ENCODE assay signal across 23 cellular contexts in the genomic region with DNA sequence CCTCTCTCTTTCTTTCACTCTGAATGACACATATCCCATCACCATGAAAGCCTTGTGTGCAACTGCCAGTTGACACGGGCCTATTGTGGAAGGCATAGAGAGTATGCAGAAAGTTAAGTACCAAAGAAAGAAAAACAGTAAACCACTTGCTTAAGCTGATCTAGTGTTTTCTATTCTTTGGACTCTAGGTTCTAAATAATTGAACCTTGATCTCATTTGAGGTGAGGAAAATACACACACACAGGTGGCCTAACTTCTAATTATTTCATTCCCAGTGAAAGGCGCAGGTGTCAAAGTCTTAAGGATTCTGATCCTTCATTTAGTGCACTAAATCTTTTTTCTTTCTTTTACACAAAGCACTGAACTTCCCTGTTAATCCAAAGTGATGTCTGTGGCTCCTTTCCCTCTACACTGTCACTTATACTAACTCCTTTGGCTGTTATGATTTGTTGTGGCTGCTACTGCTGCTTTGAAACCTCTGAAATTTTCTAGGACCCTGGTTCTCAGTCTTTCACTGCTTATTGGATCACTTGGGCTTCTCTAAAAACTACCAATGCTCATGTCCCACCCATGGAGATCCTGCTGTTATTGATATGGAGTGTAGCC. TPM values are rescaled to one million over a fixed set of nuclear protein-coding genes. Genes with fewer than 3 reads are reported as not detected.
DNase-seq lines count a peak whose midpoint lies in the region; ATAC-seq, FAIRE-seq and TF ChIP-seq lines count a peak whose summit lies in the region.
"Had no signal": no experiment of that assay in that cellular context is flagged by ENCODE, and none has a peak within 500 bp of the region (broad histone marks: within the 10 kb centered on the region; RNA-seq: fewer than 3 reads in every experiment).

No MANE protein-coding gene starts in this region.

- TF ChIP-seq POLR2A in HepG2 (IDR thresholded peaks at IDR 0.05; ENCODE audit: insufficient read depth in 1 of 2, low read depth in 2 of 2, low read length in 2 of 2) (no peak), right lobe of liver (IDR thresholded peaks at IDR 0.05) (no peak)

- no peak overlapping the region for H3K9ac ChIP-seq in HepG2 (ENCODE audit: insufficient read depth, low read depth, low read length)
- no peak overlapping the region for H3K9ac ChIP-seq in neural progenitor cell

- H3F3A ChIP-seq in neural progenitor cell (ENCODE audit: low read depth), result peaks cover 15% of the 10 kb centered on the region

- H3K79me2 ChIP-seq in HepG2 (ENCODE audit: insufficient read depth, low read length) (no peaks in the 10 kb centered on the region), neural progenitor cell (ENCODE audit: low read depth) (no peaks in the 10 kb centered on the region)

- no peaks in the 10 kb centered on the region for H3K9me3 Mint-ChIP-seq in neural progenitor cell

- no peak for TF ChIP-seq EP300 in HepG2 (IDR thresholded peaks at IDR 0.05; ENCODE audit: low read depth in 2 of 2, low read length in 2 of 2)
- TF ChIP-seq EP300 in HepG2 (CRISPR knock-in tag; IDR thresholded peaks at IDR 0.05; ENCODE audit: borderline replicate concordance), result no peak

- H3K27me3 Mint-ChIP-seq in neural progenitor cell (ENCODE audit: insufficient read depth, low read depth), result no peaks in the 10 kb centered on the region

- FAIRE-seq in HepG2 (lab: Jason Lieb, UNC), result no peak
- FAIRE-seq: G401.6, GM18507 had no signal

- BruUV-seq in HepG2 (replicated peaks; lab: Mats Ljungman, UMichigan) (no TSS peak), Panc1 (replicated peaks; lab: Mats Ljungman, UMichigan) (no TSS peak)

- peaks cover 18% of the 10 kb centered on the region for H3K4me1 Mint-ChIP-seq in neural progenitor cell
- H3K4me1 Mint-ChIP-seq: CD4-positive, CD25-positive, alpha-beta regulatory T cell had no signal

- in situ Hi-C loops in HepG2 (cut with HindIII; ENCODE audit: extremely low pct_ligation_motif_present, low pct_unique_long_range_greater_than_20kb) (no loop called here), Panc1 (cut with HindIII; ENCODE audit: low pct_unique_long_range_greater_than_20kb, low sequenced_read_pairs) (no loop called here)

- H3K9me3 ChIP-seq in HepG2 (ENCODE audit: low read length) (no peaks in the 10 kb centered on the region), right lobe of liver (no peaks in the 10 kb centered on the region), Panc1 (ENCODE audit: control insufficient read depth, insufficient read depth, low read depth, low read length) (peaks cover 7% of the 10 kb centered on the region; the same call in 1 of the 2 replicates), neural progenitor cell (ENCODE audit: low read depth) (no peaks in the 10 kb centered on the region), psoas muscle (no peaks in the 10 kb centered on the region)
- H3K9me3 ChIP-seq: MG63 had no signal

- H3K36me3 Mint-ChIP-seq in neural progenitor cell, result no peaks in the 10 kb centered on the region
- H3K36me3 Mint-ChIP-seq: CD4-positive, CD25-positive, alpha-beta regulatory T cell had no signal

- H3K4me3 Mint-ChIP-seq in neural progenitor cell, result no peak overlapping the region
- H3K4me3 Mint-ChIP-seq: CD4-positive, CD25-positive, alpha-beta regulatory T cell had no signal

- ATAC-seq in HepG2, result peak; percentile 43
- ATAC-seq in right lobe of liver, result no peak
- ATAC-seq in Panc1, result peak; percentile 62
- no peak for ATAC-seq in psoas muscle

- DNase-seq in HepG2 (ENCODE audit: low spot score) (no peak), right lobe of liver (no peak), Panc1 (ENCODE audit: low read depth, low spot score) (no peak), neural progenitor cell (ENCODE audit: low spot score) (peak; percentile 40), AG20443 (ENCODE audit: low spot score) (no peak), cerebellar cortex (ENCODE audit: low spot score) (no peak), retina (no peak), psoas muscle (no peak)
- DNase-seq: CD4-positive, CD25-positive, alpha-beta regulatory T cell; DMS 273 treated with DMSO at 0.1 percent for 48 hours; GOT3; Kasumi-1; MG63; NCI-H1417; NCI-H1694 treated with DMSO at 0.1 percent for 48 hours; NCI-H446; NCI-H526; RPMI8226; SHP77 treated with DMSO at 0.1 percent for 48 hours had no signal

- no peak overlapping the region for H3K4me2 ChIP-seq in HepG2 (ENCODE audit: low read depth, low read length)
- H3K4me2 ChIP-seq in neural progenitor cell, result peak overlapping the region; percentile 61

- H2AFZ ChIP-seq in HepG2 (ENCODE audit: low read length) (no peak overlapping the region), neural progenitor cell (replicated peaks) (no peak overlapping the region)

- intact Hi-C loops in HepG2 (cut with micrococcal nuclease; ENCODE audit: unreplicated experiment), result loop anchor here (2.0 kb wide), 1 partner anchor 17 kb away; a partner anchor contains a TSS
- intact Hi-C loops in right lobe of liver (cut with DNase I), result no loop called here
- intact Hi-C loops in Panc1 (cut with micrococcal nuclease; ENCODE audit: unreplicated experiment), result no loop called here
- intact Hi-C loops in psoas muscle (cut with DNase I), result no loop called here

- POLR2A ChIA-PET in HepG2 (lab: Yijun Ruan, JAX), result no interaction called here
- POLR2A ChIA-PET in Panc1 (lab: Charles Lee), result no interaction called here

- peak overlapping the region; percentile 13 for H3K27ac Mint-ChIP-seq in neural progenitor cell
- H3K27ac Mint-ChIP-seq: CD4-positive, CD25-positive, alpha-beta regulatory T cell had no signal

- H3K27ac ChIP-seq in HepG2 (ENCODE audit: extremely low read length, insufficient read depth, low read length) (no peak overlapping the region), right lobe of liver (no peak overlapping the region), Panc1 (ENCODE audit: low read length) (peak overlapping the region; percentile 77), neural progenitor cell (peak overlapping the region; percentile 46), psoas muscle (no peak overlapping the region)
- H3K27ac ChIP-seq: SK-N-MC had no signal

- H3K36me3 ChIP-seq in HepG2 (replicated peaks in 1 of 2; ENCODE audit: control insufficient read depth in 1 of 2, insufficient read depth in 2 of 2, low read length in 2 of 2) (no peaks in the 10 kb centered on the region), right lobe of liver (no peaks in the 10 kb centered on the region), Panc1 (ENCODE audit: control insufficient read depth, insufficient read depth, low read length) (no peaks in the 10 kb centered on the region), neural progenitor cell (no peaks in the 10 kb centered on the region), psoas muscle (ENCODE audit: insufficient read depth in 1 of 2, low read depth in 1 of 2) (no peaks in the 10 kb centered on the region)
- H3K36me3 ChIP-seq: MG63 had no signal

- WGBS in HepG2 (ENCODE audit: low lambda C conversion rate), result 39% methylated on average over 2 of the region's 2 CpGs
- 70% methylated on average over 2 of the region's 2 CpGs for WGBS in right lobe of liver (ENCODE audit: insufficient coverage, low coverage, low lambda C conversion rate, missing lambda C conversion rate)
- WGBS in psoas muscle, 3 donors, result 85 to 90% (median 86%) methylated on average over 2 of the region's 2 CpGs

- no peak for TF ChIP-seq CTCF in HepG2 (CRISPR knock-in tag; IDR thresholded peaks at IDR 0.05)
- TF ChIP-seq CTCF in right lobe of liver (IDR thresholded peaks at IDR 0.05), result no peak
- TF ChIP-seq CTCF in Panc1 (IDR thresholded peaks at IDR 0.05), result no peak
- no peak for TF ChIP-seq CTCF in neural progenitor cell (IDR thresholded peaks at IDR 0.05)
- TF ChIP-seq CTCF in psoas muscle (IDR thresholded peaks at IDR 0.05), result no peak

- no peak for TF ChIP-seq RAD21 in HepG2 (CRISPR knock-in tag; IDR thresholded peaks at IDR 0.05)

- H3K27me3 ChIP-seq in HepG2 (ENCODE audit: control insufficient read depth in 1 of 2, insufficient read depth in 2 of 2, low read length in 2 of 2), result no peaks in the 10 kb centered on the region
- H3K27me3 ChIP-seq in right lobe of liver, result no peaks in the 10 kb centered on the region
- no peaks in the 10 kb centered on the region for H3K27me3 ChIP-seq in Panc1 (ENCODE audit: control insufficient read depth, insufficient read depth, low read length)
- no peaks in the 10 kb centered on the region for H3K27me3 ChIP-seq in neural progenitor cell
- no peaks in the 10 kb centered on the region for H3K27me3 ChIP-seq in psoas muscle (ENCODE audit: insufficient read depth in 3 of 3, low read length in 2 of 3)
- H3K27me3 ChIP-seq: MG63 had no signal

- H3K4me1 ChIP-seq in HepG2 (ENCODE audit: insufficient read depth, low read length), result peaks cover 41% of the 10 kb centered on the region
- H3K4me1 ChIP-seq in right lobe of liver, result no peaks in the 10 kb centered on the region
- peaks cover 3% of the 10 kb centered on the region; the same call in 1 of the 2 replicates for H3K4me1 ChIP-seq in Panc1 (ENCODE audit: control insufficient read depth, insufficient read depth, low read length)
- H3K4me1 ChIP-seq in neural progenitor cell, result peaks cover 22% of the 10 kb centered on the region
- no peaks in the 10 kb centered on the region for H3K4me1 ChIP-seq in psoas muscle

- CTCF ChIA-PET in HepG2 (lab: Yijun Ruan, JAX; ENCODE audit: low intra/inter-chr PET ratio, low total read pairs), result no interaction called here
- CTCF ChIA-PET in Panc1 (lab: Charles Lee), result interaction anchor here (0.6 kb wide), 1 partner anchor 9 kb away, joined by 6 read pairs; no protein-coding TSS in a partner anchor

- no peaks in the 10 kb centered on the region for H4K20me1 ChIP-seq in HepG2 (ENCODE audit: insufficient read depth, low read length)
- H4K20me1 ChIP-seq in neural progenitor cell (ENCODE audit: low read depth), result no peaks in the 10 kb centered on the region

- H3K4me3 ChIP-seq in HepG2 (replicated peaks in 1 of 3; ENCODE audit: insufficient read depth in 1 of 3, low read depth in 2 of 3, low read length in 3 of 3) (no peak overlapping the region), right lobe of liver (no peak overlapping the region), Panc1 (ENCODE audit: low read depth in 2 of 2, low read length in 2 of 2) (no peak overlapping the region), neural progenitor cell (no peak overlapping the region), psoas muscle (no peak overlapping the region)
- H3K4me3 ChIP-seq: MG63, SK-N-MC had no signal

RNA-seq across cellular contexts. Expression of a gene that starts 17.8 kb away (rescaled TPM):
- total RNA-seq in HepG2 (2016; rRNA removed; fragmentation: Illumina TruSeq; extraction: Trizol), result 143 and 262 TPM in 2 replicates
- total RNA-seq in HepG2 (2016; cell fraction: cytosol; rRNA removed; fragmentation: Illumina TruSeq; extraction: Trizol; ENCODE audit: low read depth), result 170 and 175 TPM in 2 replicates
- 140 and 239 TPM in 2 replicates for total RNA-seq in HepG2 (2016; cell fraction: insoluble cytoplasmic fraction; rRNA removed; fragmentation: Illumina TruSeq; extraction: Trizol)
- 116 and 117 TPM in 2 replicates for total RNA-seq in HepG2 (2016; cell fraction: membrane; rRNA removed; fragmentation: Illumina TruSeq; extraction: Trizol)
- total RNA-seq in HepG2 (2016; cell fraction: nucleus; rRNA removed; fragmentation: Illumina TruSeq; extraction: Trizol), result 264 and 293 TPM in 2 replicates
- 52.9 and 123 TPM in 2 replicates for polyA plus RNA-seq in HepG2 (2011; rRNA removed)
- 52.9 and 64.6 TPM in 2 replicates for polyA plus RNA-seq in HepG2 (2011; cell fraction: cytosol; rRNA removed)
- polyA plus RNA-seq in HepG2 (2011; cell fraction: nucleus; rRNA removed), result 25.1 and 31.9 TPM in 2 replicates
- 18.4 and 75.9 TPM in 2 replicates for polyA plus RNA-seq in HepG2 (2012)
- 25.2 and 32.2 TPM in 2 replicates for polyA plus RNA-seq in HepG2 (2016; cell fraction: cytosol; fragmentation: Illumina TruSeq; extraction: Trizol; ENCODE audit: low read depth)
- polyA plus RNA-seq in HepG2 (2016; cell fraction: insoluble cytoplasmic fraction; fragmentation: Illumina TruSeq; extraction: Trizol; ENCODE audit: low read depth), result 160 TPM in 2 replicates
- 33.1 and 42.9 TPM in 2 replicates for polyA plus RNA-seq in HepG2 (2016; cell fraction: membrane; fragmentation: Illumina TruSeq; extraction: Trizol; ENCODE audit: low read depth)
- 469 and 518 TPM in 2 replicates for polyA plus RNA-seq in HepG2 (2016; cell fraction: nucleus; fragmentation: Illumina TruSeq; extraction: Trizol; ENCODE audit: insufficient read depth, low read depth)
- polyA minus RNA-seq in HepG2 (2011; rRNA and poly(A)+ RNA removed; ENCODE audit: low replicate concordance), result 32.2 and 34.1 TPM in 2 replicates
- polyA minus RNA-seq in HepG2 (2011; cell fraction: cytosol; rRNA and poly(A)+ RNA removed), result 31.8 and 36.1 TPM in 2 replicates
- polyA minus RNA-seq in HepG2 (2011; cell fraction: nucleus; rRNA and poly(A)+ RNA removed), result 28.0 and 41.8 TPM in 2 replicates
- not detected for total RNA-seq in right lobe of liver
- 563 TPM for total RNA-seq in Panc1 (2021; ENCODE audit: unreplicated experiment)
- polyA plus RNA-seq in Panc1 (2012; ENCODE audit: insufficient read length), result 415 TPM
- 12.4 and 16.1 TPM in 2 replicates for total RNA-seq in neural progenitor cell (ENCODE audit: low replicate concordance)
- total RNA-seq in psoas muscle, result under 1 TPM in 3 of 4 donors, not detected in 1; 0.17 to 0.42 (median 0.24) TPM
- under 1 TPM; 0.09 to 0.77 (median 0.16) TPM for polyA plus RNA-seq in psoas muscle
- total RNA-seq: CD4-positive, CD25-positive, alpha-beta regulatory T cell; OCI-LY7 had no signal
- polyA plus RNA-seq: CD4-positive, CD25-positive, alpha-beta regulatory T cell had no signal

Comparison
In these comparisons a context has a peak if more than half of its experiments do, and no peak if none do; other contexts are left out.
1. ATAC-seq: peak in HepG2 (single experiment) and Panc1 (single experiment); none in right lobe of liver (0 of 4) and psoas muscle (0 of 4).
2. H3K27ac ChIP-seq: peak in Panc1 (single experiment) and neural progenitor cell (single experiment); none in HepG2 (single experiment), right lobe of liver (0 of 3) and psoas muscle (single experiment).